Comparison of ENCODE assay signal across 21 cellular contexts in the genomic region with DNA sequence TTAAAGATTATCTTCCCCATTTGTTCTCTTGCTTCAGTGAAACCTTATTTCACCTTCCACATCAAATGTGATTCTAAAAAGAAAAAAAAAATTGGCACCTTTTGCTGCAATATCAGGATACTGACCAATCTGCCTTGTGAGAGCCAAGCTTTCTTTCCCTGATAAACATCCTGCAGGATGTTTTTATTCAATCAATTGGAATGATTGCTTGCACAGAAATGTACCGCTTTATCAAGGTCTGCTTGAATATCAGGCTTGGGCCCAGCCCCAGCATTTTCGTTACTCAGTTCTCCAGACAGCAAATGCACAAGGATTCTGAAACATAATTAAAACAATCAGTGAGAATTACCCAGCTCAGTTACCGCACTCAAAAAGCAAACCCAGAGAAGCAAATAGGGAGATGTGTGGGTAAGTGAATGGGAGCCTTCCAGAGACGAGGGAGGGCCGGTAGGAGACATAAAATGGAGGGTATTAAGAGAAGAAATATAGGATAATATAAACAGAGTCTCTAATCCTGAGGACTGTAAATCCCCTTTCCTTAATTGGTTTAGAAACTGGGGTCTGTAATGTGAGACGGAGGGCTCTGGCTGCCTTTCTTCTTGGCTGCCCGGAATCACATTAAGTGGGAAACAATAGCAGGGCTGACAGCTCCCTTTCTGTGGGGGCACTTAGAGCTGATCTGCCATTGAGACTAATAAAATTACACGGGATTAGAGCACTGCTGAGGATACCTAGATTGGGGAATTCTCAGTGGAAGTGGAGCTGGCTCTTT.
A peak's percentile ranks its signal among the peaks of the same experiment; 100 is the strongest.
DNase-seq lines count a peak whose midpoint lies in the region; ATAC-seq and TF ChIP-seq lines count a peak whose summit lies in the region.
"Had no signal": no experiment of that assay in that cellular context is flagged by ENCODE, and none has a peak within 500 bp of the region (broad histone marks: within the 10 kb centered on the region; RNA-seq: fewer than 3 reads in every experiment).

No MANE protein-coding gene starts in this region.

- CTCF ChIA-PET in activated CD8-positive, alpha-beta T cell treated with anti-CD3 and anti-CD28 coated beads, Interleukin-2, amount 10 ng/mL, durations not matched to agents 7 days and 5 days (lab: Charles Lee), result no interaction called here

- H3K9me3 ChIP-seq in WERI-Rb-1 (ENCODE audit: severe bottlenecking) (no peaks in the 10 kb centered on the region), mesodermal cell (ENCODE audit: control insufficient read depth, low read length) (no peaks in the 10 kb centered on the region)
- H3K9me3 ChIP-seq: adrenal gland, lower lobe of right lung, stomach, uterus had no signal

- H3K36me3 ChIP-seq in WERI-Rb-1 (no peaks in the 10 kb centered on the region), mesodermal cell (ENCODE audit: control insufficient read depth, insufficient read depth, low read length) (no peaks in the 10 kb centered on the region)
- H3K36me3 ChIP-seq: adrenal gland, lower lobe of right lung, stomach, uterus had no signal

- H3K27ac ChIP-seq in WERI-Rb-1 (no peak overlapping the region), mesodermal cell (ENCODE audit: low read depth, low read length, severe bottlenecking) (peak overlapping the region; percentile 8)
- H3K27ac ChIP-seq: lower lobe of right lung, stomach, uterus had no signal

- H3K27me3 Mint-ChIP-seq in activated CD8-positive, alpha-beta T cell treated with anti-CD3 and anti-CD28 coated beads, Interleukin-2, amount 10 ng/mL, durations not matched to agents 7 days and 5 days (ENCODE audit: low read depth), result peaks cover 27% of the 10 kb centered on the region

- no peak overlapping the region for H3K27ac Mint-ChIP-seq in activated CD8-positive, alpha-beta T cell treated with anti-CD3 and anti-CD28 coated beads, Interleukin-2, amount 10 ng/mL, durations not matched to agents 7 days and 5 days
- H3K27ac Mint-ChIP-seq in stimulated activated effector memory CD8-positive, alpha-beta T cell treated with anti-CD3 and anti-CD28 coated beads, Interleukin-12 subunit alpha, Interleukin-12 subunit beta, amount 100 ng/mL, for 72 hours, result no peak overlapping the region
- H3K27ac Mint-ChIP-seq: naive thymus-derived CD8-positive, alpha-beta T cell; T-helper 2 cell treated with Interferon-gamma antibody and Interleukin-4, amounts not matched to agents 5 μg/mL and 100 μg/mL, for 36 hours had no signal

- H3K4me1 ChIP-seq in mesodermal cell (ENCODE audit: control insufficient read depth, insufficient read depth, low read length, poor library complexity, severe bottlenecking), result no peaks in the 10 kb centered on the region
- H3K4me1 ChIP-seq: adrenal gland, lower lobe of right lung, uterus had no signal

- H3K4me3 ChIP-seq in WERI-Rb-1 (ENCODE audit: low read depth, low read length) (no peak overlapping the region), mesodermal cell (ENCODE audit: extremely low read depth, insufficient read depth, low read length, poor library complexity, severe bottlenecking) (no peak overlapping the region)
- H3K4me3 ChIP-seq: adrenal gland, GM12878, lower lobe of right lung, stomach, uterus had no signal

- no peaks in the 10 kb centered on the region for H3K9me3 Mint-ChIP-seq in activated CD8-positive, alpha-beta T cell treated with anti-CD3 and anti-CD28 coated beads, Interleukin-2, amount 10 ng/mL, durations not matched to agents 7 days and 5 days (ENCODE audit: insufficient read depth)
- no peaks in the 10 kb centered on the region for H3K9me3 Mint-ChIP-seq in stimulated activated effector memory CD8-positive, alpha-beta T cell treated with anti-CD3 and anti-CD28 coated beads, Interleukin-12 subunit alpha, Interleukin-12 subunit beta, amount 100 ng/mL, for 72 hours
- H3K9me3 Mint-ChIP-seq: naive thymus-derived CD8-positive, alpha-beta T cell; T-helper 2 cell treated with Interferon-gamma antibody and Interleukin-4, amounts not matched to agents 5 μg/mL and 100 μg/mL, for 36 hours had no signal

- no peak overlapping the region for H3K4me3 Mint-ChIP-seq in activated CD8-positive, alpha-beta T cell treated with anti-CD3 and anti-CD28 coated beads, Interleukin-2, amount 10 ng/mL, durations not matched to agents 7 days and 5 days
- no peak overlapping the region for H3K4me3 Mint-ChIP-seq in stimulated activated effector memory CD8-positive, alpha-beta T cell treated with anti-CD3 and anti-CD28 coated beads, Interleukin-12 subunit alpha, Interleukin-12 subunit beta, amount 100 ng/mL, for 72 hours
- H3K4me3 Mint-ChIP-seq: naive thymus-derived CD8-positive, alpha-beta T cell; T-helper 2 cell treated with Interferon-gamma antibody and Interleukin-4, amounts not matched to agents 5 μg/mL and 100 μg/mL, for 36 hours had no signal

- H3K27me3 ChIP-seq in WERI-Rb-1 (ENCODE audit: insufficient read depth, low read depth, severe bottlenecking), result peaks cover 3% of the 10 kb centered on the region
- H3K27me3 ChIP-seq: stomach, uterus had no signal

- no peak for TF ChIP-seq CTCF in WERI-Rb-1 (IDR thresholded peaks at IDR 0.05; ENCODE audit: low read depth, low read length)

- ATAC-seq in GM19351 (IDR thresholded peaks at IDR 0.05; ENCODE audit: unreplicated experiment), result no peak
- ATAC-seq in activated CD8-positive, alpha-beta T cell treated with anti-CD3 and anti-CD28 coated beads, Interleukin-2, amount 10 ng/mL, durations not matched to agents 7 days and 5 days, result no peak
- no peak for ATAC-seq in stimulated activated effector memory CD8-positive, alpha-beta T cell treated with anti-CD3 and anti-CD28 coated beads, Interleukin-12 subunit alpha, Interleukin-12 subunit beta, amount 100 ng/mL, for 72 hours
- ATAC-seq: activated CD4-positive, CD25-positive, alpha-beta regulatory T cell treated with anti-CD3 and anti-CD28 coated beads, Interleukin-2, amount 50 U/mL, for 24 hours; GM12878; lower lobe of right lung; naive thymus-derived CD8-positive, alpha-beta T cell had no signal

- POLR2A ChIA-PET in activated CD8-positive, alpha-beta T cell treated with anti-CD3 and anti-CD28 coated beads, Interleukin-2, amount 10 ng/mL, durations not matched to agents 7 days and 5 days (lab: Charles Lee), result no interaction called here

- H3K4me1 Mint-ChIP-seq in activated CD8-positive, alpha-beta T cell treated with anti-CD3 and anti-CD28 coated beads, Interleukin-2, amount 10 ng/mL, durations not matched to agents 7 days and 5 days (ENCODE audit: low read depth), result no peaks in the 10 kb centered on the region
- no peaks in the 10 kb centered on the region for H3K4me1 Mint-ChIP-seq in stimulated activated effector memory CD8-positive, alpha-beta T cell treated with anti-CD3 and anti-CD28 coated beads, Interleukin-12 subunit alpha, Interleukin-12 subunit beta, amount 100 ng/mL, for 72 hours
- H3K4me1 Mint-ChIP-seq: naive thymus-derived CD8-positive, alpha-beta T cell had no signal

- H3K36me3 Mint-ChIP-seq in activated CD8-positive, alpha-beta T cell treated with anti-CD3 and anti-CD28 coated beads, Interleukin-2, amount 10 ng/mL, durations not matched to agents 7 days and 5 days (ENCODE audit: low read depth), result no peaks in the 10 kb centered on the region
- no peaks in the 10 kb centered on the region for H3K36me3 Mint-ChIP-seq in stimulated activated effector memory CD8-positive, alpha-beta T cell treated with anti-CD3 and anti-CD28 coated beads, Interleukin-12 subunit alpha, Interleukin-12 subunit beta, amount 100 ng/mL, for 72 hours
- H3K36me3 Mint-ChIP-seq: naive thymus-derived CD8-positive, alpha-beta T cell had no signal

- peak; percentile 80 for DNase-seq in D341Med (ENCODE audit: low spot score)
- peak; percentile 54 for DNase-seq in NCI-H1436 treated with DMSO at 0.1 percent for 48 hours (lab: John Stamatoyannopoulos, UW)
- DNase-seq in WERI-Rb-1, result peak; percentile 80
- DNase-seq in activated CD8-positive, alpha-beta T cell treated with anti-CD3 and anti-CD28 coated beads, Interleukin-2, amount 10 ng/mL, durations not matched to agents 7 days and 5 days, result no peak
- no peak for DNase-seq in NCI-H2081 treated with DMSO at 0.1 percent for 48 hours (lab: John Stamatoyannopoulos, UW)
- DNase-seq in stimulated activated effector memory CD8-positive, alpha-beta T cell treated with anti-CD3 and anti-CD28 coated beads, Interleukin-12 subunit alpha, Interleukin-12 subunit beta, amount 100 ng/mL, for 72 hours (ENCODE audit: low spot score in 2 of 2), result no peak
- DNase-seq: adrenal gland; central memory CD4-positive, alpha-beta T cell; COR-L47; GOT3; lower lobe of right lung; naive thymus-derived CD8-positive, alpha-beta T cell; NCI-H187 treated with DMSO at 0.1 percent for 48 hours; SHP77 treated with DMSO at 0.1 percent for 48 hours; stomach; uterus had no signal

- WGBS in mesodermal cell (ENCODE audit: insufficient coverage in 2 of 2), 2 experiments, result 35 to 64% methylated on average over 3 to 7 of the region's 8 CpGs

Comparison
In these comparisons a context has a peak if more than half of its experiments do, and no peak if none do; other contexts are left out.
1. DNase-seq: peak in D341Med (single experiment), NCI-H1436 treated with DMSO at 0.1 percent for 48 hours (single experiment) and WERI-Rb-1 (single experiment); none in activated CD8-positive, alpha-beta T cell treated with anti-CD3 and anti-CD28 coated beads, Interleukin-2, amount 10 ng/mL, durations not matched to agents 7 days and 5 days (single experiment), NCI-H2081 treated with DMSO at 0.1 percent for 48 hours (single experiment) and stimulated activated effector memory CD8-positive, alpha-beta T cell treated with anti-CD3 and anti-CD28 coated beads, Interleukin-12 subunit alpha, Interleukin-12 subunit beta, amount 100 ng/mL, for 72 hours (0 of 2).